In genomic region chr7:52189153-52189778, GRCh38 we compare ENCODE assay signal across 24 cellular contexts.
DNase-seq lines count a peak whose midpoint lies in the region; ATAC-seq, FAIRE-seq and TF ChIP-seq lines count a peak whose summit lies in the region.
"Had no signal": no experiment of that assay in that cellular context is flagged by ENCODE, and none has a peak within 500 bp of the region (broad histone marks: within the 10 kb centered on the region; RNA-seq: fewer than 3 reads in every experiment).

No MANE protein-coding gene starts in this region.

- H3K9me3 ChIP-seq in HepG2 (ENCODE audit: low read length) (peaks cover 4% of the 10 kb centered on the region), right lobe of liver (no peaks in the 10 kb centered on the region), H1 (ENCODE audit: insufficient read depth in 2 of 2, low read depth in 1 of 2, low read length in 1 of 2) (no peaks in the 10 kb centered on the region; a peak in 1 of 4 replicates), neuronal stem cell (replicated peaks in 1 of 2; ENCODE audit: control insufficient read depth in 2 of 2, insufficient read depth in 1 of 2, low read depth in 1 of 2, low read length in 2 of 2) (peaks cover 0 to 9% of the 10 kb centered on the region in 2 donors), spleen (peaks cover 0 to 51% (median 11%) of the 10 kb centered on the region in 8 donors)

- no peak for TF ChIP-seq EP300 in HepG2 (IDR thresholded peaks at IDR 0.05; ENCODE audit: low read depth in 2 of 2, low read length in 2 of 2)
- no peak for TF ChIP-seq EP300 in HepG2 (CRISPR knock-in tag; IDR thresholded peaks at IDR 0.05; ENCODE audit: borderline replicate concordance)
- no peak for TF ChIP-seq EP300 in H1 (IDR thresholded peaks at IDR 0.05; ENCODE audit: borderline replicate concordance in 1 of 2, low read depth in 2 of 2, low read length in 2 of 2)

- H3K27ac Mint-ChIP-seq in nephron progenitor cell, result peak overlapping the region; percentile 68
- H3K27ac Mint-ChIP-seq: B cell; CD4-positive, alpha-beta T cell; CD8-positive, alpha-beta T cell had no signal

- H2BK120ac ChIP-seq in H1 (replicated peaks; ENCODE audit: low read depth, low read length) (no peak overlapping the region), neuronal stem cell (ENCODE audit: low read depth, low read length) (no peak overlapping the region)

- POLR2A ChIA-PET in HepG2 (lab: Yijun Ruan, JAX) (no interaction called here), H1 (lab: Charles Lee; ENCODE audit: partially characterized antibody) (interaction anchor here (0.7 kb wide), 1 partner anchor 1114 kb away, joined by 4 read pairs; no protein-coding TSS in a partner anchor)

- no peak overlapping the region for H3K4me3 Mint-ChIP-seq in nephron progenitor cell
- H3K4me3 Mint-ChIP-seq: B cell; CD4-positive, alpha-beta T cell; CD8-positive, alpha-beta T cell had no signal

- H3K9ac ChIP-seq in HepG2 (ENCODE audit: insufficient read depth, low read depth, low read length) (no peak overlapping the region), H1 (replicated peaks in 1 of 4; ENCODE audit: extremely low read depth in 1 of 4, low read depth in 3 of 4, low read length in 3 of 4) (no peak overlapping the region), neuronal stem cell (ENCODE audit: low read depth, low read length, poor library complexity) (no peak overlapping the region)
- H3K9ac ChIP-seq: BLaER1 treated with 17β-estradiol and CSF1 and Interleukin-3, amounts not matched to agents 10 nM and 100 nM had no signal

- no peaks in the 10 kb centered on the region for H3K4me1 Mint-ChIP-seq in nephron progenitor cell
- H3K4me1 Mint-ChIP-seq: B cell had no signal

- H3K23ac ChIP-seq in H1 (ENCODE audit: insufficient read length), result no peak overlapping the region
- H3K23ac ChIP-seq in neuronal stem cell (ENCODE audit: low read depth, low read length, poor library complexity), result no peak overlapping the region

- H3K18ac ChIP-seq in H1 (ENCODE audit: extremely low read depth, low read length) (no peak overlapping the region), neuronal stem cell (ENCODE audit: low read length) (no peak overlapping the region)

- no peak for TF ChIP-seq POLR2A in HepG2 (IDR thresholded peaks at IDR 0.05; ENCODE audit: insufficient read depth in 1 of 2, low read depth in 2 of 2, low read length in 2 of 2)
- no peak for TF ChIP-seq POLR2A in right lobe of liver (IDR thresholded peaks at IDR 0.05)
- no peak for TF ChIP-seq POLR2A in H1 (IDR thresholded peaks at IDR 0.05; ENCODE audit: control extremely low read depth in 1 of 2, low read depth in 2 of 2, low read length in 2 of 2)
- TF ChIP-seq POLR2A in spleen (IDR thresholded peaks at IDR 0.05), result no peak

- no peak overlapping the region for H3K56ac ChIP-seq in H1 (replicated peaks; ENCODE audit: insufficient read length, low read depth, low read length)

- H2BK5ac ChIP-seq in H1 (ENCODE audit: low read depth, low read length) (no peak overlapping the region), neuronal stem cell (ENCODE audit: low read length) (no peak overlapping the region)

- H2AFZ ChIP-seq in HepG2 (ENCODE audit: low read length), result no peak overlapping the region
- H2AFZ ChIP-seq in H1 (ENCODE audit: low read length), result peak overlapping the region; percentile 84; the same call in 1 of the 2 replicates
- peak overlapping the region; percentile 61 for H2AFZ ChIP-seq in neuronal stem cell (ENCODE audit: low read length)

- peaks cover 1% of the 10 kb centered on the region for H3K36me3 Mint-ChIP-seq in nephron progenitor cell (ENCODE audit: low read depth)
- H3K36me3 Mint-ChIP-seq: CD8-positive, alpha-beta T cell had no signal

- DNase-seq in HepG2 (ENCODE audit: low spot score) (no peak), right lobe of liver (no peak), H1 (ENCODE audit: low read depth in 1 of 2, low spot score in 2 of 2) (no peak), nephron progenitor cell (no peak), neuronal stem cell (ENCODE audit: low spot score) (no peak), H4 (ENCODE audit: low spot score) (no peak), spleen (no peak)
- DNase-seq: AML-193; Caco-2; Calu3; CD4-positive, alpha-beta T cell; CD8-positive, alpha-beta T cell; DMS79 treated with DMSO at 0.1 percent for 48 hours; GDM1 had no signal

- H3K4ac ChIP-seq in H1 (replicated peaks; ENCODE audit: insufficient read length, low read depth, low read length) (no peak overlapping the region), neuronal stem cell (ENCODE audit: low read length) (no peak overlapping the region)

- FAIRE-seq in HepG2 (lab: Jason Lieb, UNC) (no peak), H1 (lab: Jason Lieb, UNC) (no peak)
- FAIRE-seq: A549, D721Med, GM12878, GM12892, GM18507 had no signal

- intact Hi-C loops in HepG2 (cut with micrococcal nuclease; ENCODE audit: unreplicated experiment), result no loop called here
- intact Hi-C loops in right lobe of liver (cut with DNase I), result no loop called here
- intact Hi-C loops in spleen (cut with DNase I; ENCODE audit: low total_unique reads), result no loop called here

- 8% methylated on average over 2 of the region's 2 CpGs for WGBS in HepG2 (ENCODE audit: low lambda C conversion rate)
- 58% methylated on average over 2 of the region's 2 CpGs for WGBS in right lobe of liver (ENCODE audit: insufficient coverage, low coverage, low lambda C conversion rate, missing lambda C conversion rate)
- 76% methylated on average over 2 of the region's 2 CpGs; no CpG with 5 or more reads in 1 of the 2 experiments for WGBS in H1 (ENCODE audit: extremely low coverage in 1 of 2, insufficient coverage in 1 of 2, insufficient read length in 1 of 2, insufficient replicate concordance in 2 of 2, low coverage in 1 of 2, low lambda C conversion rate in 2 of 2, missing lambda C conversion rate in 1 of 2), 2 experiments
- no CpG with 5 or more reads among the region's 2 CpGs for WGBS in neuronal stem cell (ENCODE audit: extremely low coverage in 2 of 2, insufficient read length in 2 of 2, insufficient replicate concordance in 1 of 2), 2 donors
- WGBS in spleen, 5 donors, result 76 to 90% (median 83%) methylated on average over 2 of the region's 2 CpGs

- H2BK15ac ChIP-seq in H1 (ENCODE audit: low read length) (no peak overlapping the region), neuronal stem cell (ENCODE audit: low read length) (no peak overlapping the region)

- TF ChIP-seq RAD21 in HepG2 (CRISPR knock-in tag; IDR thresholded peaks at IDR 0.05) (no peak), H1 (IDR thresholded peaks at IDR 0.05 in 1 of 2, conservative IDR thresholded peaks at IDR 0.05 in 1 of 2; ENCODE audit: low read depth in 2 of 2, low read length in 2 of 2) (no peak)

- H3K9me3 Mint-ChIP-seq in nephron progenitor cell, result peaks cover 3% of the 10 kb centered on the region

- H2BK20ac ChIP-seq in H1 (ENCODE audit: low read length), result no peak overlapping the region

- H3K4me3 ChIP-seq in HepG2 (replicated peaks in 1 of 3; ENCODE audit: insufficient read depth in 1 of 3, low read depth in 2 of 3, low read length in 3 of 3), result no peak overlapping the region
- H3K4me3 ChIP-seq in right lobe of liver, result no peak overlapping the region
- no peak overlapping the region for H3K4me3 ChIP-seq in H1 (ENCODE audit: extremely low read depth in 1 of 4, insufficient read depth in 2 of 4, low read depth in 3 of 4, low read length in 4 of 4)
- no peak overlapping the region for H3K4me3 ChIP-seq in neuronal stem cell (ENCODE audit: low read length in 2 of 2)
- H3K4me3 ChIP-seq in spleen, result no peak overlapping the region
- H3K4me3 ChIP-seq: A549; BLaER1 treated with 17β-estradiol and CSF1 and Interleukin-3, amounts not matched to agents 10 nM and 100 nM; GM12878 had no signal

- H3K27me3 ChIP-seq in HepG2 (ENCODE audit: control insufficient read depth in 1 of 2, insufficient read depth in 2 of 2, low read length in 2 of 2), result no peaks in the 10 kb centered on the region
- H3K27me3 ChIP-seq in right lobe of liver, result no peaks in the 10 kb centered on the region
- H3K27me3 ChIP-seq in H1 (replicated peaks in 1 of 4; ENCODE audit: control insufficient read depth in 3 of 4, extremely low read depth in 1 of 4, insufficient read depth in 3 of 4, low read length in 3 of 4), result no peaks in the 10 kb centered on the region
- no peaks in the 10 kb centered on the region for H3K27me3 ChIP-seq in neuronal stem cell (ENCODE audit: control insufficient read depth in 3 of 3, insufficient read depth in 3 of 3, low read depth in 1 of 3, low read length in 3 of 3)
- no peaks in the 10 kb centered on the region for H3K27me3 ChIP-seq in spleen (replicated peaks in 1 of 7)
- H3K27me3 ChIP-seq: BLaER1 treated with 17β-estradiol and CSF1 and Interleukin-3, amounts not matched to agents 10 nM and 100 nM had no signal

- no peaks in the 10 kb centered on the region for H3K23me2 ChIP-seq in H1 (ENCODE audit: low read depth, low read length)

- no peaks in the 10 kb centered on the region for H4K20me1 ChIP-seq in HepG2 (ENCODE audit: insufficient read depth, low read length)
- H4K20me1 ChIP-seq in H1 (replicated peaks in 1 of 2; ENCODE audit: control insufficient read depth in 1 of 2, insufficient read depth in 2 of 2, low read length in 2 of 2), result no peaks in the 10 kb centered on the region
- H4K20me1 ChIP-seq: BLaER1 treated with 17β-estradiol and CSF1 and Interleukin-3, amounts not matched to agents 10 nM and 100 nM had no signal

- H3K27ac ChIP-seq in HepG2 (ENCODE audit: extremely low read length, insufficient read depth, low read length), result no peak overlapping the region
- no peak overlapping the region for H3K27ac ChIP-seq in right lobe of liver
- H3K27ac ChIP-seq in H1 (ENCODE audit: low read depth, low read length), result no peak overlapping the region
- H3K27ac ChIP-seq in neuronal stem cell (replicated peaks; ENCODE audit: low read length), result no peak overlapping the region
- H3K27ac ChIP-seq in spleen, result no peak overlapping the region
- H3K27ac ChIP-seq: 22Rv1; A549; BLaER1 treated with 17β-estradiol and CSF1 and Interleukin-3, amounts not matched to agents 10 nM and 100 nM; C4-2B had no signal

- in situ Hi-C loops in HepG2 (cut with HindIII; ENCODE audit: extremely low pct_ligation_motif_present, low pct_unique_long_range_greater_than_20kb), result no loop called here

- ATAC-seq in HepG2 (no peak), right lobe of liver (no peak), HG03097 (IDR thresholded peaks at IDR 0.05; ENCODE audit: low FRiP score, unreplicated experiment) (no peak)
- ATAC-seq: A549; CD8-positive, alpha-beta T cell; GM12878 had no signal

- TF ChIP-seq CTCF in HepG2 (CRISPR knock-in tag; IDR thresholded peaks at IDR 0.05), result no peak
- no peak for TF ChIP-seq CTCF in right lobe of liver (IDR thresholded peaks at IDR 0.05)
- TF ChIP-seq CTCF in H1 (IDR thresholded peaks at IDR 0.05; ENCODE audit: control extremely low read depth in 1 of 3, insufficient read depth in 1 of 3, low read depth in 1 of 3, low read length in 3 of 3), result no peak
- TF ChIP-seq CTCF in nephron progenitor cell (IDR thresholded peaks at IDR 0.05), result no peak
- no peak for TF ChIP-seq CTCF in spleen (IDR thresholded peaks at IDR 0.05 in 8 of 11, conservative IDR thresholded peaks at IDR 0.05 in 3 of 11)

- H3K79me2 ChIP-seq in HepG2 (ENCODE audit: insufficient read depth, low read length) (no peaks in the 10 kb centered on the region), H1 (ENCODE audit: control insufficient read depth in 1 of 2, insufficient read depth in 2 of 2, low read length in 2 of 2) (no peaks in the 10 kb centered on the region)

- H3K79me1 ChIP-seq in H1 (ENCODE audit: low read depth, low read length) (no peaks in the 10 kb centered on the region), neuronal stem cell (ENCODE audit: low read depth, low read length) (no peaks in the 10 kb centered on the region)

- H2BK12ac ChIP-seq in H1 (ENCODE audit: low read depth, low read length) (no peak overlapping the region), neuronal stem cell (ENCODE audit: low read length) (no peak overlapping the region)

- no peak overlapping the region for H4K5ac ChIP-seq in H1 (ENCODE audit: insufficient read length, low read depth, low read length)

- CTCF ChIA-PET in HepG2 (lab: Yijun Ruan, JAX; ENCODE audit: low intra/inter-chr PET ratio, low total read pairs) (no interaction called here), H1 (lab: Charles Lee; ENCODE audit: partially characterized antibody) (interaction anchor here (2.6 kb wide), 1 partner anchor 21 kb away, joined by 6 read pairs; no protein-coding TSS in a partner anchor)

- H3K14ac ChIP-seq in H1 (ENCODE audit: insufficient read length) (no peak overlapping the region), neuronal stem cell (ENCODE audit: low read length) (no peak overlapping the region)

- H3K4me1 ChIP-seq in HepG2 (ENCODE audit: insufficient read depth, low read length), result no peaks in the 10 kb centered on the region
- no peaks in the 10 kb centered on the region for H3K4me1 ChIP-seq in right lobe of liver
- H3K4me1 ChIP-seq in H1 (replicated peaks in 1 of 4; ENCODE audit: control insufficient read depth in 3 of 4, insufficient read depth in 4 of 4, low read length in 3 of 4), result no peaks in the 10 kb centered on the region
- H3K4me1 ChIP-seq in neuronal stem cell (ENCODE audit: control insufficient read depth in 2 of 2, insufficient read depth in 1 of 2, low read depth in 1 of 2, low read length in 2 of 2), result no peaks in the 10 kb centered on the region
- H3K4me1 ChIP-seq in spleen, result no peaks in the 10 kb centered on the region
- H3K4me1 ChIP-seq: A549; BLaER1 treated with 17β-estradiol and CSF1 and Interleukin-3, amounts not matched to agents 10 nM and 100 nM; Caco-2 had no signal

- H2AK5ac ChIP-seq in H1 (ENCODE audit: low read depth, low read length) (no peak overlapping the region), neuronal stem cell (ENCODE audit: low read depth, low read length) (no peak overlapping the region)

- no peaks in the 10 kb centered on the region for H3K27me3 Mint-ChIP-seq in nephron progenitor cell (ENCODE audit: low read depth, poor library complexity)
- H3K27me3 Mint-ChIP-seq: B cell; CD4-positive, alpha-beta T cell had no signal

- H4K91ac ChIP-seq in H1 (replicated peaks; ENCODE audit: insufficient read length, low read length) (no peak overlapping the region), neuronal stem cell (ENCODE audit: low read depth, low read length, poor library complexity) (no peak overlapping the region)

- no TSS peak for BruUV-seq in HepG2 (replicated peaks; lab: Mats Ljungman, UMichigan)

- no peaks in the 10 kb centered on the region for H3K36me3 ChIP-seq in HepG2 (replicated peaks in 1 of 2; ENCODE audit: control insufficient read depth in 1 of 2, insufficient read depth in 2 of 2, low read length in 2 of 2)
- no peaks in the 10 kb centered on the region for H3K36me3 ChIP-seq in right lobe of liver
- no peaks in the 10 kb centered on the region for H3K36me3 ChIP-seq in H1 (ENCODE audit: control insufficient read depth in 2 of 4, insufficient read depth in 4 of 4, low read length in 3 of 4)
- no peaks in the 10 kb centered on the region for H3K36me3 ChIP-seq in neuronal stem cell (replicated peaks in 1 of 2; ENCODE audit: control insufficient read depth in 2 of 2, insufficient read depth in 2 of 2, low read length in 2 of 2)
- H3K36me3 ChIP-seq in spleen, result no peaks in the 10 kb centered on the region
- H3K36me3 ChIP-seq: BLaER1 treated with 17β-estradiol and CSF1 and Interleukin-3, amounts not matched to agents 10 nM and 100 nM had no signal

- H3K4me2 ChIP-seq in HepG2 (ENCODE audit: low read depth, low read length) (no peak overlapping the region), H1 (ENCODE audit: insufficient read depth in 1 of 2, low read depth in 2 of 2, low read length in 2 of 2) (no peak overlapping the region), neuronal stem cell (ENCODE audit: insufficient read depth, low read length, poor library complexity, severe bottlenecking) (no peak overlapping the region)
- H3K4me2 ChIP-seq: A549; BLaER1 treated with 17β-estradiol and CSF1 and Interleukin-3, amounts not matched to agents 10 nM and 100 nM had no signal

- H4K8ac ChIP-seq in H1 (ENCODE audit: extremely low read depth, insufficient read depth, low read length), result no peak overlapping the region
- no peak overlapping the region for H4K8ac ChIP-seq in neuronal stem cell (ENCODE audit: low read depth, low read length)
